Comparison of ENCODE assay signal across 1 cellular context in genomic region chrX:23900220-23900797, GRCh38.
TF ChIP-seq lines count a peak whose summit lies in the region.

No MANE protein-coding gene starts in this region.

TF ChIP-seq in WTC11, 78 proteins besides CTCF, POLR2A, EP300 and RAD21:
- no peak for TF ChIP-seq ATF6 (CRISPR knock-in tag; IDR thresholded peaks at IDR 0.05)
- TF ChIP-seq CREM (CRISPR knock-in tag; IDR thresholded peaks at IDR 0.05): no peak
- TF ChIP-seq RELA (CRISPR knock-in tag; IDR thresholded peaks at IDR 0.05; ENCODE audit: borderline replicate concordance): no peak
- TF ChIP-seq ZMAT4 (CRISPR knock-in tag; IDR thresholded peaks at IDR 0.05): no peak
- TF ChIP-seq ZSCAN18 (CRISPR knock-in tag; IDR thresholded peaks at IDR 0.05): no peak
- no peak for TF ChIP-seq AFF4 (CRISPR knock-in tag; IDR thresholded peaks at IDR 0.05; ENCODE audit: borderline replicate concordance)
- TF ChIP-seq IRF1 (CRISPR knock-in tag; IDR thresholded peaks at IDR 0.05): no peak
- TF ChIP-seq JUN (CRISPR knock-in tag; IDR thresholded peaks at IDR 0.05): no peak
- no peak for TF ChIP-seq ZNF416 (CRISPR knock-in tag; IDR thresholded peaks at IDR 0.05)
- TF ChIP-seq CDX4 (CRISPR knock-in tag; IDR thresholded peaks at IDR 0.05; ENCODE audit: borderline replicate concordance): no peak
- TF ChIP-seq SP1 (CRISPR knock-in tag; conservative IDR thresholded peaks at IDR 0.05): no peak
- TF ChIP-seq ETV6 (CRISPR knock-in tag; IDR thresholded peaks at IDR 0.05): no peak
- no peak for TF ChIP-seq IRF2 (CRISPR knock-in tag; IDR thresholded peaks at IDR 0.05; ENCODE audit: borderline replicate concordance, low read depth)
- TF ChIP-seq ZNF263 (CRISPR knock-in tag; IDR thresholded peaks at IDR 0.05; ENCODE audit: low read depth): no peak
- no peak for TF ChIP-seq E2F1 (CRISPR knock-in tag; IDR thresholded peaks at IDR 0.05)
- no peak for TF ChIP-seq HMGXB4 (CRISPR knock-in tag; IDR thresholded peaks at IDR 0.05)
- no peak for TF ChIP-seq SOX15 (CRISPR knock-in tag; IDR thresholded peaks at IDR 0.05)
- TF ChIP-seq ZNF532 (CRISPR knock-in tag; IDR thresholded peaks at IDR 0.05; ENCODE audit: borderline replicate concordance): no peak
